11 cellular contexts compared by ENCODE assay signal in genomic region chr16:22357635-22357971, GRCh38. TPM values are rescaled to one million over a fixed set of nuclear protein-coding genes. Genes with fewer than 3 reads are reported as not detected.
DNase-seq lines count a peak whose midpoint lies in the region; ATAC-seq and TF ChIP-seq lines count a peak whose summit lies in the region.
"Had no signal": no experiment of that assay in that cellular context is flagged by ENCODE, and none has a peak within 500 bp of the region (broad histone marks: within the 10 kb centered on the region; RNA-seq: fewer than 3 reads in every experiment).

No MANE protein-coding gene starts in this region.

- H4K8ac ChIP-seq in mesenchymal stem cell (ENCODE audit: low read length), result no peak overlapping the region

- no peaks in the 10 kb centered on the region for H3K9me3 ChIP-seq in mesenchymal stem cell (ENCODE audit: control insufficient read depth, low read length)

- no peak overlapping the region for H3K14ac ChIP-seq in mesenchymal stem cell (ENCODE audit: low read length in 2 of 2)

- H2AFZ ChIP-seq in mesenchymal stem cell (ENCODE audit: low read depth, low read length), result no peak overlapping the region

- H3K79me1 ChIP-seq in mesenchymal stem cell (replicated peaks; ENCODE audit: low read length, poor library complexity, severe bottlenecking), result peaks cover 3% of the 10 kb centered on the region

- H2BK120ac ChIP-seq in mesenchymal stem cell (ENCODE audit: low read depth, low read length), result no peak overlapping the region

- H3K27ac ChIP-seq in mesenchymal stem cell (ENCODE audit: low read length, poor library complexity, severe bottlenecking), result peak overlapping the region; percentile 72
- H3K27ac ChIP-seq: cardiac muscle cell had no signal

- H3K18ac ChIP-seq in mesenchymal stem cell (ENCODE audit: low read depth in 1 of 2, low read length in 2 of 2), result no peak overlapping the region

- no peak overlapping the region for H3K4ac ChIP-seq in mesenchymal stem cell (ENCODE audit: low read depth in 1 of 2, low read length in 2 of 2)

- no peak for TF ChIP-seq CTCF in GM12864 (IDR thresholded peaks at IDR 0.05; ENCODE audit: low read depth, low read length, missing control alignments)

- ATAC-seq in GM21528 (IDR thresholded peaks at IDR 0.05; ENCODE audit: low FRiP score, unreplicated experiment) (peak; percentile 59), GM18520 (IDR thresholded peaks at IDR 0.05; ENCODE audit: unreplicated experiment) (no peak)

- H3K27me3 ChIP-seq in mesenchymal stem cell (ENCODE audit: control insufficient read depth in 1 of 2, insufficient read depth in 1 of 2, low read length in 2 of 2), result no peaks in the 10 kb centered on the region
- H3K27me3 ChIP-seq: cardiac muscle cell had no signal

- H2BK12ac ChIP-seq in mesenchymal stem cell (ENCODE audit: low read length in 2 of 2), result no peak overlapping the region

- no peak overlapping the region for H2BK5ac ChIP-seq in mesenchymal stem cell (ENCODE audit: low read depth, low read length, poor library complexity, severe bottlenecking)

- peaks cover 7% of the 10 kb centered on the region for H3K4me1 ChIP-seq in mesenchymal stem cell (ENCODE audit: control insufficient read depth, insufficient read depth, low read depth, low read length)

- WGBS in mesenchymal stem cell, result no CpG with 5 or more reads among the region's 1 CpG

- H3K4me3 ChIP-seq in GM12864 (ENCODE audit: low read depth, low read length) (no peak overlapping the region), mesenchymal stem cell (ENCODE audit: insufficient read depth in 1 of 2, low read depth in 1 of 2, low read length in 2 of 2) (no peak overlapping the region)
- H3K4me3 ChIP-seq: cardiac muscle cell had no signal

- H3K36me3 ChIP-seq in mesenchymal stem cell (ENCODE audit: control insufficient read depth in 1 of 2, insufficient read depth in 2 of 2, low read depth in 1 of 2, low read length in 2 of 2), result peaks cover 10 to 52% of the 10 kb centered on the region in 2 experiments
- H3K36me3 ChIP-seq: cardiac muscle cell had no signal

- H3K23ac ChIP-seq in mesenchymal stem cell (ENCODE audit: low read length in 2 of 2), result no peak overlapping the region

- intact Hi-C loops in posterior vena cava (cut with DNase I), result no loop called here

- no peak overlapping the region for H2AK5ac ChIP-seq in mesenchymal stem cell (ENCODE audit: low read length, severe bottlenecking)

- no peak overlapping the region for H3K9ac ChIP-seq in mesenchymal stem cell (ENCODE audit: low read length)

- no peak overlapping the region for H4K91ac ChIP-seq in mesenchymal stem cell (ENCODE audit: low read length)

- DNase-seq in GM12864 (ENCODE audit: low read depth) (peak; percentile 53), NAMALWA (ENCODE audit: low spot score) (peak; percentile 59), mesenchymal stem cell (no peak), GDM1 (lab: John Stamatoyannopoulos, UW) (no peak), posterior vena cava (ENCODE audit: low spot score) (no peak), HUDEP-2 (lab: John Stamatoyannopoulos, UW; ENCODE audit: unreplicated experiment in 76 of 76) (no peak)
- DNase-seq: DMS79, NCI-H2081 had no signal

- H2BK15ac ChIP-seq in mesenchymal stem cell (ENCODE audit: low read depth, poor library complexity, severe bottlenecking), result no peak overlapping the region

- no peak overlapping the region for H3K4me2 ChIP-seq in mesenchymal stem cell (ENCODE audit: low read length, poor library complexity, severe bottlenecking)

RNA-seq across cellular contexts. Expression of gene CDR2, which starts 16.8 kb away (rescaled TPM):
- 28.7 TPM for polyA plus RNA-seq in mesenchymal stem cell (2013, experiment 1 of 2)
- 29.5 TPM for polyA plus RNA-seq in mesenchymal stem cell (2013, experiment 2 of 2)
- total RNA-seq in posterior vena cava, result 10 to 100 TPM; 28.9 to 40.0 TPM

Comparison
In these comparisons a context has a peak if more than half of its experiments do, and no peak if none do; other contexts are left out.
1. DNase-seq: peak in GM12864 (single experiment) and NAMALWA (single experiment); none in mesenchymal stem cell (single experiment), GDM1 (single experiment), posterior vena cava (single experiment) and HUDEP-2 (0 of 76).